ENCODE assay signal across 8 cellular contexts in genomic region chr12:50246873-50247612, GRCh38. TPM values are rescaled to one million over a fixed set of nuclear protein-coding genes. Genes with fewer than 3 reads are reported as not detected.
DNase-seq lines count a peak whose midpoint lies in the region; ATAC-seq and TF ChIP-seq lines count a peak whose summit lies in the region.

No MANE protein-coding gene starts in this region.

- H3K4me1 ChIP-seq in stomach = peaks cover 37 to 80% (median 66%) of the 10 kb centered on the region in 4 donors

- no peak for TF ChIP-seq POLR2A in stomach (IDR thresholded peaks at IDR 0.05)

- DNase-seq in activated T-cell treated with anti-CD3 and anti-CD28 coated beads for 24 hours (ENCODE audit: low read depth) = peak; percentile 23
- no peak for DNase-seq in activated T-cell treated with anti-CD3 and anti-CD28 coated beads, Interleukin-2, amount 50 U/mL, for 1 hour
- DNase-seq in NCI-H1694 (lab: John Stamatoyannopoulos, UW) = peak; percentile 79
- DNase-seq in astrocyte of the hippocampus (ENCODE audit: low read depth, low spot score) = peak; percentile 97
- peak; percentile 71 to 94 for DNase-seq in left colon
- DNase-seq in stomach = peak; percentile 80
- no peak for DNase-seq in NCI-H69 (lab: John Stamatoyannopoulos, UW)

- TF ChIP-seq EP300 in stomach (IDR thresholded peaks at IDR 0.05) = no peak

- H3K4me3 ChIP-seq in stomach = no peak overlapping the region

- peak overlapping the region; percentile 70 to 88 (median 77) for H3K27ac ChIP-seq in stomach

- H3K9me3 ChIP-seq in stomach = no peaks in the 10 kb centered on the region

- peaks cover 4 to 29% (median 14%) of the 10 kb centered on the region in 4 donors for H3K36me3 ChIP-seq in stomach

- WGBS in stomach, 5 donors = 18 to 38% (median 27%) methylated on average over 3 of the region's 3 CpGs

- H3K27me3 ChIP-seq in stomach = no peaks in the 10 kb centered on the region

- no peak for TF ChIP-seq CTCF in stomach (IDR thresholded peaks at IDR 0.05)

- intact Hi-C loops in left colon (cut with DNase I, micrococcal nuclease) (no loop called here), stomach (cut with DNase I; ENCODE audit: low total_unique reads) (no loop called here)

- peak; percentile 86 for ATAC-seq in left colon
- no peak for ATAC-seq in GM21528 (IDR thresholded peaks at IDR 0.05; ENCODE audit: low FRiP score, unreplicated experiment)

RNA-seq across cellular contexts. Expression of gene LIMA1, which starts 36.3 kb away (rescaled TPM):
- total RNA-seq in left colon (100 to 1,000 TPM; 279 to 296 TPM), stomach (100 to 1,000 TPM in 3 of 5 donors, 10 to 100 TPM in 2; 71.0 to 143 (median 132) TPM)
- polyA plus RNA-seq in stomach = 10 to 100 TPM; 28.7 to 72.4 (median 33.7) TPM

Comparison
In these comparisons a context has a peak if more than half of its experiments do, and no peak if none do; other contexts are left out.
1. DNase-seq: peak in activated T-cell treated with anti-CD3 and anti-CD28 coated beads for 24 hours (single experiment), NCI-H1694 (single experiment), astrocyte of the hippocampus (single experiment), left colon (2 of 2) and stomach (single experiment); none in activated T-cell treated with anti-CD3 and anti-CD28 coated beads, Interleukin-2, amount 50 U/mL, for 1 hour (single experiment) and NCI-H69 (single experiment).